In genomic region chr18:9096698-9097097, GRCh38 we compare ENCODE assay signal across 1 cellular context.
TF ChIP-seq lines count a peak whose summit lies in the region.

No MANE protein-coding gene starts in this region.

TF ChIP-seq in H1, 55 proteins besides CTCF, POLR2A, EP300 and RAD21:
- no peak for TF ChIP-seq ASH2L (IDR thresholded peaks at IDR 0.05; ENCODE audit: low read length)
- TF ChIP-seq TAF1 (IDR thresholded peaks at IDR 0.05; ENCODE audit: low read depth, low read length), result no peak
- no peak for TF ChIP-seq CBX8 (IDR thresholded peaks at IDR 0.05; ENCODE audit: borderline replicate concordance, low read depth, low read length)
- no peak for TF ChIP-seq POU5F1 (IDR thresholded peaks at IDR 0.05; ENCODE audit: low read depth, low read length)
